11 cellular contexts compared by ENCODE assay signal in the genomic region with DNA sequence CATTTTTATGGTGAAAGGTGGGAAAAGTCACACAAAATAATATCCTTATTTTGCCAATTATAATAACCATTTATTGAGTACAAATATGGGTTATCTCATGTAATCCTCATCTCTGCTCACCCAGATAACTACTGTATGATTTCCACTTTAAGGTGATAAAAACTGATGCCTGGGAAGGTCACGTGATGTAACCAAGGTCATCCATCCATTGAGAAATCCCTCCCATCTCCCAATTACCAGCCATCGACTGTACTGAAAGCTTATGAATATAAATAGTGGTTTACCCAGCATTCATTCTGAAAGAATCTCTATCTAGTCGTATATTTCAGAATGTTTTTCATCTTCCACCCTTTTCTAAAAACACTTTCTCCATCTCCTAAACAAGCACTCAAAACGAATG.
"Had no signal": no experiment of that assay in that cellular context is flagged by ENCODE, and none has a peak within 500 bp of the region (broad histone marks: within the 10 kb centered on the region; RNA-seq: fewer than 3 reads in every experiment).

No MANE protein-coding gene starts in this region.

- H3K9ac ChIP-seq: GM23248 had no signal

- H3K4me2 ChIP-seq: GM23338 had no signal

- DNase-seq: GM23248, GOT3, H7, H9, HCEC 1CT, HFFc6 had no signal

- FAIRE-seq: H1, H54 had no signal

- H3K9me3 ChIP-seq: HAP-1 had no signal

- ATAC-seq: GM23338, HCT116 had no signal

- H3K4me1 ChIP-seq: HAP-1 had no signal

- H3K27ac ChIP-seq: GM23248 had no signal

- H3K36me3 ChIP-seq: HAP-1 had no signal

- H2AFZ ChIP-seq: GM23248, GM23338 had no signal

- H3K4me3 ChIP-seq: GM23248, GM23338, HAP-1 had no signal
